In genomic region chr2:71974846-71975245, GRCh38 we compare ENCODE assay signal across 19 cellular contexts.
DNase-seq lines count a peak whose midpoint lies in the region; ATAC-seq and TF ChIP-seq lines count a peak whose summit lies in the region.
"Had no signal": no experiment of that assay in that cellular context is flagged by ENCODE, and none has a peak within 500 bp of the region (broad histone marks: within the 10 kb centered on the region; RNA-seq: fewer than 3 reads in every experiment).

No MANE protein-coding gene starts in this region.

- H3K27ac ChIP-seq in mammary epithelial cell (ENCODE audit: insufficient read depth, low read depth, low read length) (no peak overlapping the region), breast epithelium (no peak overlapping the region)
- H3K27ac ChIP-seq: 22Rv1; BLaER1 treated with 17β-estradiol and CSF1 and Interleukin-3, amounts not matched to agents 10 nM and 100 nM had no signal

- H3K9ac ChIP-seq in mammary epithelial cell (ENCODE audit: insufficient read depth, low read length) = no peak overlapping the region
- H3K9ac ChIP-seq: BLaER1 treated with 17β-estradiol and CSF1 and Interleukin-3, amounts not matched to agents 10 nM and 100 nM had no signal

- H3K27me3 ChIP-seq in mammary epithelial cell (ENCODE audit: insufficient read depth, low read length) = peaks cover 6% of the 10 kb centered on the region
- peaks cover 0 to 13% of the 10 kb centered on the region in 2 donors for H3K27me3 ChIP-seq in breast epithelium
- H3K27me3 ChIP-seq in MG63 = no peaks in the 10 kb centered on the region
- H3K27me3 ChIP-seq: BLaER1 treated with 17β-estradiol and CSF1 and Interleukin-3, amounts not matched to agents 10 nM and 100 nM had no signal

- no peaks in the 10 kb centered on the region for H3K79me2 ChIP-seq in mammary epithelial cell (ENCODE audit: insufficient read depth, low read length)

- BruUV-seq in mammary epithelial cell (replicated peaks; lab: Mats Ljungman, UMichigan) = no TSS peak

- no peak for TF ChIP-seq POLR2A in breast epithelium (IDR thresholded peaks at IDR 0.05)

- in situ Hi-C loops in mammary epithelial cell (cut with MboI; ENCODE audit: low sequenced_read_pairs in 2 of 2) = no loop called here

- DNase-seq in mammary epithelial cell (peak; percentile 12), breast epithelium (ENCODE audit: low spot score in 2 of 2) (no peak), amniotic stem cell (lab: John Stamatoyannopoulos, UW) (peak; percentile 3), fibroblast of peridontal ligament (ENCODE audit: extremely low read depth) (peak; percentile 20), MG63 (no peak), SKM-1 treated with dmso at 0.1 percent for 144 hours (lab: John Stamatoyannopoulos, UW; ENCODE audit: unreplicated experiment) (no peak)
- DNase-seq in stimulated activated CD4-positive, alpha-beta T cell treated with anti-CD3 and anti-CD28 coated beads, Interleukin-15, amount 100 ng/mL, for 24 hours = no peak
- DNase-seq: CD8-positive, alpha-beta memory T cell; GF-D8; KG1; NCI-H1092 treated with DMSO at 0.1 percent for 48 hours; NCI-H2081 treated with DMSO at 0.1 percent for 48 hours; NCI-H524; Right ventricle myocardium superior had no signal

- H3K9me3 ChIP-seq in mammary epithelial cell (replicated peaks; ENCODE audit: insufficient read depth, low read length) (no peaks in the 10 kb centered on the region), breast epithelium (peaks cover 5 to 15% of the 10 kb centered on the region in 2 donors), MG63 (no peaks in the 10 kb centered on the region; the same call in 1 of the 2 replicates)

- H3K4me1 ChIP-seq in mammary epithelial cell (ENCODE audit: insufficient read depth, low read length) = no peaks in the 10 kb centered on the region
- no peaks in the 10 kb centered on the region for H3K4me1 ChIP-seq in breast epithelium
- H3K4me1 ChIP-seq: BLaER1 treated with 17β-estradiol and CSF1 and Interleukin-3, amounts not matched to agents 10 nM and 100 nM had no signal

- no peaks in the 10 kb centered on the region for H4K20me1 ChIP-seq in mammary epithelial cell (ENCODE audit: insufficient read depth, low read length)
- H4K20me1 ChIP-seq: BLaER1 treated with 17β-estradiol and CSF1 and Interleukin-3, amounts not matched to agents 10 nM and 100 nM had no signal

- TF ChIP-seq CTCF in mammary epithelial cell (conservative IDR thresholded peaks at IDR 0.05 in 1 of 2, IDR thresholded peaks at IDR 0.05 in 1 of 2; ENCODE audit: extremely low read depth in 1 of 2, insufficient read depth in 1 of 2, low read depth in 1 of 2, low read length in 2 of 2) (no peak), breast epithelium (IDR thresholded peaks at IDR 0.05) (no peak)

- H3K36me3 ChIP-seq in mammary epithelial cell (ENCODE audit: insufficient read depth, low read length) (no peaks in the 10 kb centered on the region), breast epithelium (no peaks in the 10 kb centered on the region), MG63 (no peaks in the 10 kb centered on the region)
- H3K36me3 ChIP-seq: BLaER1 treated with 17β-estradiol and CSF1 and Interleukin-3, amounts not matched to agents 10 nM and 100 nM had no signal

- CTCF ChIA-PET in mammary epithelial cell (lab: Charles Lee; ENCODE audit: low non-redundant PET) = no interaction called here

- intact Hi-C loops in mammary epithelial cell (cut with micrococcal nuclease) (no loop called here), breast epithelium (cut with DNase I; ENCODE audit: low total_unique reads) (no loop called here)

- H2AFZ ChIP-seq in mammary epithelial cell (ENCODE audit: low read depth, low read length) = no peak overlapping the region
- H2AFZ ChIP-seq: GM23338 had no signal

- H3K4me2 ChIP-seq in mammary epithelial cell (ENCODE audit: insufficient read depth, low read depth, low read length) = no peak overlapping the region
- H3K4me2 ChIP-seq: BLaER1 treated with 17β-estradiol and CSF1 and Interleukin-3, amounts not matched to agents 10 nM and 100 nM; GM23338 had no signal

- no peak overlapping the region for H3K4me3 ChIP-seq in mammary epithelial cell (replicated peaks in 1 of 3; ENCODE audit: insufficient read depth in 1 of 3, low read depth in 2 of 3, low read length in 3 of 3)
- no peak overlapping the region for H3K4me3 ChIP-seq in breast epithelium
- no peak overlapping the region for H3K4me3 ChIP-seq in MG63
- H3K4me3 ChIP-seq: BLaER1 treated with 17β-estradiol and CSF1 and Interleukin-3, amounts not matched to agents 10 nM and 100 nM; GM23338 had no signal

- dilution Hi-C loops in mammary epithelial cell (cut with HindIII; ENCODE audit: low sequenced_read_pairs) = no loop called here

- no peak for ATAC-seq in HG02623 (IDR thresholded peaks at IDR 0.05; ENCODE audit: unreplicated experiment)
- ATAC-seq: GM23338, HepG2 had no signal

Comparison
In these comparisons a context has a peak if more than half of its experiments do, and no peak if none do; other contexts are left out.
1. DNase-seq: peak in mammary epithelial cell (single experiment), amniotic stem cell (single experiment) and fibroblast of peridontal ligament (single experiment); none in breast epithelium (0 of 2), stimulated activated CD4-positive, alpha-beta T cell treated with anti-CD3 and anti-CD28 coated beads, Interleukin-15, amount 100 ng/mL, for 24 hours (single experiment), MG63 (single experiment) and SKM-1 treated with dmso at 0.1 percent for 144 hours (single experiment).